In genomic region chr11:126500981-126501380, GRCh38 we compare ENCODE assay signal across 1 cellular context.
TF ChIP-seq lines count a peak whose summit lies in the region.

No MANE protein-coding gene starts in this region.

TF ChIP-seq in GM23338, 12 proteins besides CTCF, POLR2A, EP300 and RAD21 (continued from another document):
- TF ChIP-seq ZNF462 (CRISPR knock-in tag; IDR thresholded peaks at IDR 0.05) (no peak), EZH2phosphoT487 (IDR thresholded peaks at IDR 0.05; ENCODE audit: unreplicated experiment) (no peak), ETS1 (IDR thresholded peaks at IDR 0.05) (no peak), EZH2 (IDR thresholded peaks at IDR 0.05; ENCODE audit: low read depth, unreplicated experiment) (no peak), ZNF114 (CRISPR knock-in tag; IDR thresholded peaks at IDR 0.05) (no peak), JUNB (IDR thresholded peaks at IDR 0.05; ENCODE audit: unreplicated experiment) (no peak), POLR2AphosphoS5 (IDR thresholded peaks at IDR 0.05; ENCODE audit: low read depth) (no peak), REST (IDR thresholded peaks at IDR 0.05; ENCODE audit: unreplicated experiment) (no peak), CREB1 (CRISPR knock-in tag; IDR thresholded peaks at IDR 0.05; ENCODE audit: low read depth) (no peak), NANOG (IDR thresholded peaks at IDR 0.05; ENCODE audit: borderline replicate concordance) (no peak), STAT1 (IDR thresholded peaks at IDR 0.05; ENCODE audit: unreplicated experiment) (no peak)
